Comparison of ENCODE assay signal across 1 cellular context in the genomic region with DNA sequence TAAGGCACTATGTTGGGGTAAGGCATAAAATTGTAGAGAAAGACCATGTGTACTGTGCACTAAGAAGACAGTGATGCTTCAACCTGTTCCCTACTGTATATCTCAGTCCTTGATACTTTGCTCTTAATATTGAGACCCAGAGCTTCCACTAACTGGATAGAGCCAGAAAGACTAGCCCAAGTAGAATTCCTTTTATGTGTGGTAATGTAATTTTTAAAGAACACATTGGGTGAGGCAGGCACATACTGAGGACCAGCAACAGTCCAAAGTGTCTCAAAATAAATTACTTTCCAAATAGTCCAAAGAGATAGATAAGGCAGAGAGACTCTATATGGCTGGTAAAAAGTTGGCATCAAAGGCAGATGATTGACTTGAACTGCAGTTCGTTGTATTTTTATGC.
TF ChIP-seq lines count a peak whose summit lies in the region.

No MANE protein-coding gene starts in this region.

TF ChIP-seq in SK-N-SH treated with all-trans-retinoic acid at 6 μM for 48 hours, 23 proteins besides CTCF, POLR2A, EP300 and RAD21 (continued from another document):
- no peak for TF ChIP-seq GLIS3 (CRISPR knock-in tag; IDR thresholded peaks at IDR 0.05)
- no peak for TF ChIP-seq ZFP30 (CRISPR knock-in tag; IDR thresholded peaks at IDR 0.05)
- TF ChIP-seq PPARA (CRISPR knock-in tag; IDR thresholded peaks at IDR 0.05; ENCODE audit: borderline replicate concordance), result no peak
- TF ChIP-seq ZFP3 (CRISPR knock-in tag; IDR thresholded peaks at IDR 0.05), result no peak
- TF ChIP-seq BACH2 (CRISPR knock-in tag; IDR thresholded peaks at IDR 0.05; ENCODE audit: borderline replicate concordance), result no peak
TF ChIP-seq in SK-N-SH treated with all-trans-retinoic acid at 6 μM for 48 hours: peak in this region for 0.
